ENCODE assay signal across 14 cellular contexts in the genomic region with DNA sequence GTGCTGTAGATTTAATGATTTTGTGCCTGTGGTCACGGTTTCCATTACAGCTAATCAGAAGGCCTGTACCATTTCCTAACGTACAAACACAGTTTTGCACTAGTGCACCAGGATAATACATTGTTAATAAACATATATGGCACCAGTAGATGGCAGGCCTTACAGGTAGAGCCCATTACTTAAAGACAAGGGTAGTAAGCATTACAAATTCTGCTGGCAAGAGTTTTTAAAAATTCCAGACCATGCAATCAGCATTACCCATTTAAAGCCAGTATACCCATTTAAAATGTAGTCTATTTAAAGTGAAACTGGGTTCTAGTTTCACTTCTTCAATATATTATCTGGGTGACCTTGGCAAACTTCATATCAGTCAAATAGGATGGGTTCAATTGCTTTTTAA.
DNase-seq lines count a peak whose midpoint lies in the region; ATAC-seq and TF ChIP-seq lines count a peak whose summit lies in the region.
"Had no signal": no experiment of that assay in that cellular context is flagged by ENCODE, and none has a peak within 500 bp of the region (broad histone marks: within the 10 kb centered on the region; RNA-seq: fewer than 3 reads in every experiment).

No MANE protein-coding gene starts in this region.

- H3K4me2 ChIP-seq in Karpas-422 (ENCODE audit: low read depth, low read length, poor library complexity, severe bottlenecking), result peak overlapping the region; percentile 30

- peak; percentile 77 for ATAC-seq in GM19328 (IDR thresholded peaks at IDR 0.05; ENCODE audit: unreplicated experiment)
- ATAC-seq in HG02840 (IDR thresholded peaks at IDR 0.05; ENCODE audit: low FRiP score, unreplicated experiment), result peak; percentile 61

- no peaks in the 10 kb centered on the region for H3K36me3 ChIP-seq in Karpas-422 (ENCODE audit: insufficient read depth, low read length)

- peak; percentile 46 for DNase-seq in Karpas-422
- no peak for DNase-seq in anterior cingulate cortex (lab: John Stamatoyannopoulos, UW)
- DNase-seq in COLO668 (lab: John Stamatoyannopoulos, UW; ENCODE audit: unreplicated experiment), result no peak
- no peak for DNase-seq in T-helper 9 cell
- DNase-seq in nucleus accumbens (lab: John Stamatoyannopoulos, UW), result no peak
- DNase-seq: ACHN; activated naive CD4-positive, alpha-beta T cell treated with Interleukin-2 at 50 U/mL for 16 hours; dermis blood vessel endothelial cell; GF-D8; NCI-H1417 treated with DMSO at 0.1 percent for 48 hours; stimulated activated CD8-positive, alpha-beta memory T cell treated with anti-CD3 and anti-CD28 coated beads, Interleukin-4, amount 100 ng/mL, for 48 hours had no signal

- peak; percentile 19 for TF ChIP-seq CTCF in C4-2B (conservative IDR thresholded peaks at IDR 0.05)

- H3K9me3 ChIP-seq in Karpas-422 (ENCODE audit: low read length), result no peaks in the 10 kb centered on the region

- H4K20me1 ChIP-seq in Karpas-422 (ENCODE audit: insufficient read depth, low read depth, low read length), result no peaks in the 10 kb centered on the region

- no peak overlapping the region for H2AFZ ChIP-seq in Karpas-422 (ENCODE audit: low read length)

- H3K79me2 ChIP-seq in Karpas-422 (ENCODE audit: low read length), result no peaks in the 10 kb centered on the region

- H3K27ac ChIP-seq in C4-2B, result no peak overlapping the region
- H3K27ac ChIP-seq in Karpas-422 (ENCODE audit: low read length), result no peak overlapping the region

- H3K4me3 ChIP-seq in Karpas-422 (ENCODE audit: low read length), result no peak overlapping the region

- H3K9me2 ChIP-seq in Karpas-422 (replicated peaks; ENCODE audit: insufficient read depth, low read length), result no peaks in the 10 kb centered on the region

- no peaks in the 10 kb centered on the region for H3K27me3 ChIP-seq in Karpas-422 (ENCODE audit: low read length)

- peaks cover 24% of the 10 kb centered on the region for H3K4me1 ChIP-seq in Karpas-422 (ENCODE audit: low read length)

- no peak overlapping the region for H3K9ac ChIP-seq in Karpas-422 (ENCODE audit: low read length)
